ENCODE assay signal across 2 cellular contexts in the genomic region with DNA sequence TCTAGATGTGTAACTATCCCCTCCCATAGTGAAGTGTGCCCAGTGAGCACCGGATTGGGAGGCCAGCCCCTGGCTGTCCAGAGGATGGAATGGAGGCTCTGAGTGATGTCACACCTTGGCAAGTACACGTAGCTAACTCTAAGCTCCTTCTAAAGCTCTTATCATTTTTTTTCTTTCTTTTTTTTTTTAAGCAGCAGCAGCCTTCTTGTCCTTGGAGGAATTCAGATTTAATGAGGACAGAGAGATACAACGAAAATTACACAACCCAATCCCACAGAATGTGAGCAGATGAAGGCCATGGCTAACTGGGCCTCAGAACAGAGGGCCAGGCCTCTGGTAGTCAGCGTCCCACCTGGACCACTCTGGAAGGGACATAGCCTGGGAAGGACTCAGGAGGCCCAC.
TF ChIP-seq lines count a peak whose summit lies in the region.

No MANE protein-coding gene starts in this region.

TF ChIP-seq in A549, 52 proteins besides CTCF, POLR2A, EP300 and RAD21 (continued from another document):
- TF ChIP-seq, protein P1, sequence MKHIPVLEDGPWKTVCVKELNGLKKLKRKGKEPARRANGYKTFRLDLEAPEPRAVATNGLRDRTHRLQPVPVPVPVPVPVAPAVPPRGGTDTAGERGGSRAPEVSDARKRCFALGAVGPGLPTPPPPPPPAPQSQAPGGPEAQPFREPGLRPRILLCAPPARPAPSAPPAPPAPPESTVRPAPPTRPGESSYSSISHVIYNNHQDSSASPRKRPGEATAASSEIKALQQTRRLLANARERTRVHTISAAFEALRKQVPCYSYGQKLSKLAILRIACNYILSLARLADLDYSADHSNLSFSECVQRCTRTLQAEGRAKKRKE (CRISPR knock-in tag; IDR thresholded peaks at IDR 0.05; ENCODE audit: low read depth) = no peak
- TF ChIP-seq HOXA7 (CRISPR knock-in tag; IDR thresholded peaks at IDR 0.05) (no peak), ZFP36 (IDR thresholded peaks at IDR 0.05; ENCODE audit: borderline replicate concordance, partially characterized antibody) (no peak), HEYL (CRISPR knock-in tag; IDR thresholded peaks at IDR 0.05) (0 out of 2 replicates have a peak, but pooled peaks have one; percentile 4)
TF ChIP-seq in A549: peak in this region for 2.

TF ChIP-seq in SK-N-SH, 30 proteins besides CTCF, POLR2A, EP300 and RAD21 (continued from another document):
- TF ChIP-seq, protein P2, sequence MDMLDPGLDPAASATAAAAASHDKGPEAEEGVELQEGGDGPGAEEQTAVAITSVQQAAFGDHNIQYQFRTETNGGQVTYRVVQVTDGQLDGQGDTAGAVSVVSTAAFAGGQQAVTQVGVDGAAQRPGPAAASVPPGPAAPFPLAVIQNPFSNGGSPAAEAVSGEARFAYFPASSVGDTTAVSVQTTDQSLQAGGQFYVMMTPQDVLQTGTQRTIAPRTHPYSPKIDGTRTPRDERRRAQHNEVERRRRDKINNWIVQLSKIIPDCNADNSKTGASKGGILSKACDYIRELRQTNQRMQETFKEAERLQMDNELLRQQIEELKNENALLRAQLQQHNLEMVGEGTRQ (IDR thresholded peaks at IDR 0.05; ENCODE audit: borderline replicate concordance, low read depth, low read length) = no peak
- TF ChIP-seq, protein P3, sequence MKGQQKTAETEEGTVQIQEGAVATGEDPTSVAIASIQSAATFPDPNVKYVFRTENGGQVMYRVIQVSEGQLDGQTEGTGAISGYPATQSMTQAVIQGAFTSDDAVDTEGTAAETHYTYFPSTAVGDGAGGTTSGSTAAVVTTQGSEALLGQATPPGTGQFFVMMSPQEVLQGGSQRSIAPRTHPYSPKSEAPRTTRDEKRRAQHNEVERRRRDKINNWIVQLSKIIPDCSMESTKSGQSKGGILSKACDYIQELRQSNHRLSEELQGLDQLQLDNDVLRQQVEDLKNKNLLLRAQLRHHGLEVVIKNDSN (IDR thresholded peaks at IDR 0.05; ENCODE audit: borderline replicate concordance, low read depth) = no peak
- TF ChIP-seq MEF2A (IDR thresholded peaks at IDR 0.05; ENCODE audit: borderline replicate concordance, low read depth) (no peak), TAF1 (IDR thresholded peaks at IDR 0.05; ENCODE audit: borderline replicate concordance, low read depth, low read length) (no peak), CHD2 (IDR thresholded peaks at IDR 0.05; ENCODE audit: low read length, partially characterized antibody) (no peak), RXRA (IDR thresholded peaks at IDR 0.05; ENCODE audit: borderline replicate concordance, low read depth) (no peak), MXI1 (IDR thresholded peaks at IDR 0.05; ENCODE audit: low read depth, low read length) (no peak), ELF1 (IDR thresholded peaks at IDR 0.05) (no peak)
- TF ChIP-seq, protein P4, sequence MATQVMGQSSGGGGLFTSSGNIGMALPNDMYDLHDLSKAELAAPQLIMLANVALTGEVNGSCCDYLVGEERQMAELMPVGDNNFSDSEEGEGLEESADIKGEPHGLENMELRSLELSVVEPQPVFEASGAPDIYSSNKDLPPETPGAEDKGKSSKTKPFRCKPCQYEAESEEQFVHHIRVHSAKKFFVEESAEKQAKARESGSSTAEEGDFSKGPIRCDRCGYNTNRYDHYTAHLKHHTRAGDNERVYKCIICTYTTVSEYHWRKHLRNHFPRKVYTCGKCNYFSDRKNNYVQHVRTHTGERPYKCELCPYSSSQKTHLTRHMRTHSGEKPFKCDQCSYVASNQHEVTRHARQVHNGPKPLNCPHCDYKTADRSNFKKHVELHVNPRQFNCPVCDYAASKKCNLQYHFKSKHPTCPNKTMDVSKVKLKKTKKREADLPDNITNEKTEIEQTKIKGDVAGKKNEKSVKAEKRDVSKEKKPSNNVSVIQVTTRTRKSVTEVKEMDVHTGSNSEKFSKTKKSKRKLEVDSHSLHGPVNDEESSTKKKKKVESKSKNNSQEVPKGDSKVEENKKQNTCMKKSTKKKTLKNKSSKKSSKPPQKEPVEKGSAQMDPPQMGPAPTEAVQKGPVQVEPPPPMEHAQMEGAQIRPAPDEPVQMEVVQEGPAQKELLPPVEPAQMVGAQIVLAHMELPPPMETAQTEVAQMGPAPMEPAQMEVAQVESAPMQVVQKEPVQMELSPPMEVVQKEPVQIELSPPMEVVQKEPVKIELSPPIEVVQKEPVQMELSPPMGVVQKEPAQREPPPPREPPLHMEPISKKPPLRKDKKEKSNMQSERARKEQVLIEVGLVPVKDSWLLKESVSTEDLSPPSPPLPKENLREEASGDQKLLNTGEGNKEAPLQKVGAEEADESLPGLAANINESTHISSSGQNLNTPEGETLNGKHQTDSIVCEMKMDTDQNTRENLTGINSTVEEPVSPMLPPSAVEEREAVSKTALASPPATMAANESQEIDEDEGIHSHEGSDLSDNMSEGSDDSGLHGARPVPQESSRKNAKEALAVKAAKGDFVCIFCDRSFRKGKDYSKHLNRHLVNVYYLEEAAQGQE (IDR thresholded peaks at IDR 0.05; ENCODE audit: low read depth, low read length) = no peak
- TF ChIP-seq, protein P5, sequence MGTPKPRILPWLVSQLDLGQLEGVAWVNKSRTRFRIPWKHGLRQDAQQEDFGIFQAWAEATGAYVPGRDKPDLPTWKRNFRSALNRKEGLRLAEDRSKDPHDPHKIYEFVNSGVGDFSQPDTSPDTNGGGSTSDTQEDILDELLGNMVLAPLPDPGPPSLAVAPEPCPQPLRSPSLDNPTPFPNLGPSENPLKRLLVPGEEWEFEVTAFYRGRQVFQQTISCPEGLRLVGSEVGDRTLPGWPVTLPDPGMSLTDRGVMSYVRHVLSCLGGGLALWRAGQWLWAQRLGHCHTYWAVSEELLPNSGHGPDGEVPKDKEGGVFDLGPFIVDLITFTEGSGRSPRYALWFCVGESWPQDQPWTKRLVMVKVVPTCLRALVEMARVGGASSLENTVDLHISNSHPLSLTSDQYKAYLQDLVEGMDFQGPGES (IDR thresholded peaks at IDR 0.05; ENCODE audit: low read depth, low read length) = no peak
- TF ChIP-seq, protein P6, sequence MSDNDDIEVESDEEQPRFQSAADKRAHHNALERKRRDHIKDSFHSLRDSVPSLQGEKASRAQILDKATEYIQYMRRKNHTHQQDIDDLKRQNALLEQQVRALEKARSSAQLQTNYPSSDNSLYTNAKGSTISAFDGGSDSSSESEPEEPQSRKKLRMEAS (IDR thresholded peaks at IDR 0.05; ENCODE audit: low read depth) = no peak
- TF ChIP-seq, protein P7, sequence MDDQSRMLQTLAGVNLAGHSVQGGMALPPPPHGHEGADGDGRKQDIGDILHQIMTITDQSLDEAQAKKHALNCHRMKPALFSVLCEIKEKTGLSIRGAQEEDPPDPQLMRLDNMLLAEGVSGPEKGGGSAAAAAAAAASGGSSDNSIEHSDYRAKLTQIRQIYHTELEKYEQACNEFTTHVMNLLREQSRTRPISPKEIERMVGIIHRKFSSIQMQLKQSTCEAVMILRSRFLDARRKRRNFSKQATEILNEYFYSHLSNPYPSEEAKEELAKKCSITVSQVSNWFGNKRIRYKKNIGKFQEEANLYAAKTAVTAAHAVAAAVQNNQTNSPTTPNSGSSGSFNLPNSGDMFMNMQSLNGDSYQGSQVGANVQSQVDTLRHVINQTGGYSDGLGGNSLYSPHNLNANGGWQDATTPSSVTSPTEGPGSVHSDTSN (IDR thresholded peaks at IDR 0.05) = no peak
TF ChIP-seq in SK-N-SH: peak in this region for 0.
